1 cellular context compared by ENCODE assay signal in genomic region chr13:41053384-41053826, GRCh38.
A peak's percentile ranks its signal among the peaks of the same experiment; 100 is the strongest.
TF ChIP-seq lines count a peak whose summit lies in the region.

No MANE protein-coding gene starts in this region.

TF ChIP-seq in GM12878, 131 proteins besides CTCF, POLR2A, EP300 and RAD21 (continued from another document):
- TF ChIP-seq E2F4 (IDR thresholded peaks at IDR 0.05; ENCODE audit: low read depth, low read length) (no peak), CREB1 (IDR thresholded peaks at IDR 0.05; ENCODE audit: low read depth) (no peak), SREBF1 (IDR thresholded peaks at IDR 0.05; ENCODE audit: low read length) (no peak), NR2C1 (IDR thresholded peaks at IDR 0.05) (no peak), MEF2B (IDR thresholded peaks at IDR 0.05; ENCODE audit: partially characterized antibody, poor library complexity, severe bottlenecking) (peak; percentile 95), ZNF217 (IDR thresholded peaks at IDR 0.05) (no peak), EED (IDR thresholded peaks at IDR 0.05; ENCODE audit: low read depth) (no peak), PKNOX1 (IDR thresholded peaks at IDR 0.05) (peak; percentile 70), MLLT1 (IDR thresholded peaks at IDR 0.05) (peak; percentile 72; the same call in 1 of the 2 replicates), IRF4 (IDR thresholded peaks at IDR 0.05; ENCODE audit: low read depth, low read length) (no peak), ZNF274 (IDR thresholded peaks at IDR 0.05; ENCODE audit: insufficient read depth, insufficient read length) (no peak), RB1 (IDR thresholded peaks at IDR 0.05; ENCODE audit: borderline replicate concordance) (no peak), FOXM1 (IDR thresholded peaks at IDR 0.05; ENCODE audit: low read depth, low read length) (no peak), POLR2AphosphoS5 (IDR thresholded peaks at IDR 0.05; ENCODE audit: low read length) (no peak), SPI1 (IDR thresholded peaks at IDR 0.05; ENCODE audit: borderline replicate concordance, insufficient read depth, low read depth, low read length) (peak; percentile 93), CEBPB (IDR thresholded peaks at IDR 0.05; ENCODE audit: borderline replicate concordance in 1 of 2, low read depth in 2 of 2, low read length in 2 of 2) (no peak), MAX (IDR thresholded peaks at IDR 0.05; ENCODE audit: low read depth, low read length) (no peak), NFIC (IDR thresholded peaks at IDR 0.05; ENCODE audit: low read depth, low read length) (no peak)
- TF ChIP-seq, protein P1, sequence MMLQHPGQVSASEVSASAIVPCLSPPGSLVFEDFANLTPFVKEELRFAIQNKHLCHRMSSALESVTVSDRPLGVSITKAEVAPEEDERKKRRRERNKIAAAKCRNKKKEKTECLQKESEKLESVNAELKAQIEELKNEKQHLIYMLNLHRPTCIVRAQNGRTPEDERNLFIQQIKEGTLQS (IDR thresholded peaks at IDR 0.05; ENCODE audit: borderline replicate concordance, extremely low read depth, low read depth, low read length) = no peak
- TF ChIP-seq, protein P2, sequence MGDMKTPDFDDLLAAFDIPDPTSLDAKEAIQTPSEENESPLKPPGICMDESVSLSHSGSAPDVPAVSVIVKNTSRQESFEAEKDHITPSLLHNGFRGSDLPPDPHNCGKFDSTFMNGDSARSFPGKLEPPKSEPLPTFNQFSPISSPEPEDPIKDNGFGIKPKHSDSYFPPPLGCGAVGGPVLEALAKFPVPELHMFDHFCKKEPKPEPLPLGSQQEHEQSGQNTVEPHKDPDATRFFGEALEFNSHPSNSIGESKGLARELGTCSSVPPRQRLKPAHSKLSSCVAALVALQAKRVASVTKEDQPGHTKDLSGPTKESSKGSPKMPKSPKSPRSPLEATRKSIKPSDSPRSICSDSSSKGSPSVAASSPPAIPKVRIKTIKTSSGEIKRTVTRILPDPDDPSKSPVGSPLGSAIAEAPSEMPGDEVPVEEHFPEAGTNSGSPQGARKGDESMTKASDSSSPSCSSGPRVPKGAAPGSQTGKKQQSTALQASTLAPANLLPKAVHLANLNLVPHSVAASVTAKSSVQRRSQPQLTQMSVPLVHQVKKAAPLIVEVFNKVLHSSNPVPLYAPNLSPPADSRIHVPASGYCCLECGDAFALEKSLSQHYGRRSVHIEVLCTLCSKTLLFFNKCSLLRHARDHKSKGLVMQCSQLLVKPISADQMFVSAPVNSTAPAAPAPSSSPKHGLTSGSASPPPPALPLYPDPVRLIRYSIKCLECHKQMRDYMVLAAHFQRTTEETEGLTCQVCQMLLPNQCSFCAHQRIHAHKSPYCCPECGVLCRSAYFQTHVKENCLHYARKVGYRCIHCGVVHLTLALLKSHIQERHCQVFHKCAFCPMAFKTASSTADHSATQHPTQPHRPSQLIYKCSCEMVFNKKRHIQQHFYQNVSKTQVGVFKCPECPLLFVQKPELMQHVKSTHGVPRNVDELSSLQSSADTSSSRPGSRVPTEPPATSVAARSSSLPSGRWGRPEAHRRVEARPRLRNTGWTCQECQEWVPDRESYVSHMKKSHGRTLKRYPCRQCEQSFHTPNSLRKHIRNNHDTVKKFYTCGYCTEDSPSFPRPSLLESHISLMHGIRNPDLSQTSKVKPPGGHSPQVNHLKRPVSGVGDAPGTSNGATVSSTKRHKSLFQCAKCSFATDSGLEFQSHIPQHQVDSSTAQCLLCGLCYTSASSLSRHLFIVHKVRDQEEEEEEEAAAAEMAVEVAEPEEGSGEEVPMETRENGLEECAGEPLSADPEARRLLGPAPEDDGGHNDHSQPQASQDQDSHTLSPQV (IDR thresholded peaks at IDR 0.05) = no peak
- TF ChIP-seq, protein P3, sequence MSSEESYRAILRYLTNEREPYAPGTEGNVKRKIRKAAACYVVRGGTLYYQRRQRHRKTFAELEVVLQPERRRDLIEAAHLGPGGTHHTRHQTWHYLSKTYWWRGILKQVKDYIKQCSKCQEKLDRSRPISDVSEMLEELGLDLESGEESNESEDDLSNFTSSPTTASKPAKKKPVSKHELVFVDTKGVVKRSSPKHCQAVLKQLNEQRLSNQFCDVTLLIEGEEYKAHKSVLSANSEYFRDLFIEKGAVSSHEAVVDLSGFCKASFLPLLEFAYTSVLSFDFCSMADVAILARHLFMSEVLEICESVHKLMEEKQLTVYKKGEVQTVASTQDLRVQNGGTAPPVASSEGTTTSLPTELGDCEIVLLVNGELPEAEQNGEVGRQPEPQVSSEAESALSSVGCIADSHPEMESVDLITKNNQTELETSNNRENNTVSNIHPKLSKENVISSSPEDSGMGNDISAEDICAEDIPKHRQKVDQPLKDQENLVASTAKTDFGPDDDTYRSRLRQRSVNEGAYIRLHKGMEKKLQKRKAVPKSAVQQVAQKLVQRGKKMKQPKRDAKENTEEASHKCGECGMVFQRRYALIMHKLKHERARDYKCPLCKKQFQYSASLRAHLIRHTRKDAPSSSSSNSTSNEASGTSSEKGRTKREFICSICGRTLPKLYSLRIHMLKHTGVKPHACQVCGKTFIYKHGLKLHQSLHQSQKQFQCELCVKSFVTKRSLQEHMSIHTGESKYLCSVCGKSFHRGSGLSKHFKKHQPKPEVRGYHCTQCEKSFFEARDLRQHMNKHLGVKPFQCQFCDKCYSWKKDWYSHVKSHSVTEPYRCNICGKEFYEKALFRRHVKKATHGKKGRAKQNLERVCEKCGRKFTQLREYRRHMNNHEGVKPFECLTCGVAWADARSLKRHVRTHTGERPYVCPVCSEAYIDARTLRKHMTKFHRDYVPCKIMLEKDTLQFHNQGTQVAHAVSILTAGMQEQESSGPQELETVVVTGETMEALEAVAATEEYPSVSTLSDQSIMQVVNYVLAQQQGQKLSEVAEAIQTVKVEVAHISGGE (CRISPR knock-in tag; IDR thresholded peaks at IDR 0.05) = no peak
- TF ChIP-seq, protein P4, sequence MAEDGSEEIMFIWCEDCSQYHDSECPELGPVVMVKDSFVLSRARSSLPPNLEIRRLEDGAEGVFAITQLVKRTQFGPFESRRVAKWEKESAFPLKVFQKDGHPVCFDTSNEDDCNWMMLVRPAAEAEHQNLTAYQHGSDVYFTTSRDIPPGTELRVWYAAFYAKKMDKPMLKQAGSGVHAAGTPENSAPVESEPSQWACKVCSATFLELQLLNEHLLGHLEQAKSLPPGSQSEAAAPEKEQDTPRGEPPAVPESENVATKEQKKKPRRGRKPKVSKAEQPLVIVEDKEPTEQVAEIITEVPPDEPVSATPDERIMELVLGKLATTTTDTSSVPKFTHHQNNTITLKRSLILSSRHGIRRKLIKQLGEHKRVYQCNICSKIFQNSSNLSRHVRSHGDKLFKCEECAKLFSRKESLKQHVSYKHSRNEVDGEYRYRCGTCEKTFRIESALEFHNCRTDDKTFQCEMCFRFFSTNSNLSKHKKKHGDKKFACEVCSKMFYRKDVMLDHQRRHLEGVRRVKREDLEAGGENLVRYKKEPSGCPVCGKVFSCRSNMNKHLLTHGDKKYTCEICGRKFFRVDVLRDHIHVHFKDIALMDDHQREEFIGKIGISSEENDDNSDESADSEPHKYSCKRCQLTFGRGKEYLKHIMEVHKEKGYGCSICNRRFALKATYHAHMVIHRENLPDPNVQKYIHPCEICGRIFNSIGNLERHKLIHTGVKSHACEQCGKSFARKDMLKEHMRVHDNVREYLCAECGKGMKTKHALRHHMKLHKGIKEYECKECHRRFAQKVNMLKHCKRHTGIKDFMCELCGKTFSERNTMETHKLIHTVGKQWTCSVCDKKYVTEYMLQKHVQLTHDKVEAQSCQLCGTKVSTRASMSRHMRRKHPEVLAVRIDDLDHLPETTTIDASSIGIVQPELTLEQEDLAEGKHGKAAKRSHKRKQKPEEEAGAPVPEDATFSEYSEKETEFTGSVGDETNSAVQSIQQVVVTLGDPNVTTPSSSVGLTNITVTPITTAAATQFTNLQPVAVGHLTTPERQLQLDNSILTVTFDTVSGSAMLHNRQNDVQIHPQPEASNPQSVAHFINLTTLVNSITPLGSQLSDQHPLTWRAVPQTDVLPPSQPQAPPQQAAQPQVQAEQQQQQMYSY (CRISPR knock-in tag; IDR thresholded peaks at IDR 0.05) = no peak
- TF ChIP-seq, protein P5, sequence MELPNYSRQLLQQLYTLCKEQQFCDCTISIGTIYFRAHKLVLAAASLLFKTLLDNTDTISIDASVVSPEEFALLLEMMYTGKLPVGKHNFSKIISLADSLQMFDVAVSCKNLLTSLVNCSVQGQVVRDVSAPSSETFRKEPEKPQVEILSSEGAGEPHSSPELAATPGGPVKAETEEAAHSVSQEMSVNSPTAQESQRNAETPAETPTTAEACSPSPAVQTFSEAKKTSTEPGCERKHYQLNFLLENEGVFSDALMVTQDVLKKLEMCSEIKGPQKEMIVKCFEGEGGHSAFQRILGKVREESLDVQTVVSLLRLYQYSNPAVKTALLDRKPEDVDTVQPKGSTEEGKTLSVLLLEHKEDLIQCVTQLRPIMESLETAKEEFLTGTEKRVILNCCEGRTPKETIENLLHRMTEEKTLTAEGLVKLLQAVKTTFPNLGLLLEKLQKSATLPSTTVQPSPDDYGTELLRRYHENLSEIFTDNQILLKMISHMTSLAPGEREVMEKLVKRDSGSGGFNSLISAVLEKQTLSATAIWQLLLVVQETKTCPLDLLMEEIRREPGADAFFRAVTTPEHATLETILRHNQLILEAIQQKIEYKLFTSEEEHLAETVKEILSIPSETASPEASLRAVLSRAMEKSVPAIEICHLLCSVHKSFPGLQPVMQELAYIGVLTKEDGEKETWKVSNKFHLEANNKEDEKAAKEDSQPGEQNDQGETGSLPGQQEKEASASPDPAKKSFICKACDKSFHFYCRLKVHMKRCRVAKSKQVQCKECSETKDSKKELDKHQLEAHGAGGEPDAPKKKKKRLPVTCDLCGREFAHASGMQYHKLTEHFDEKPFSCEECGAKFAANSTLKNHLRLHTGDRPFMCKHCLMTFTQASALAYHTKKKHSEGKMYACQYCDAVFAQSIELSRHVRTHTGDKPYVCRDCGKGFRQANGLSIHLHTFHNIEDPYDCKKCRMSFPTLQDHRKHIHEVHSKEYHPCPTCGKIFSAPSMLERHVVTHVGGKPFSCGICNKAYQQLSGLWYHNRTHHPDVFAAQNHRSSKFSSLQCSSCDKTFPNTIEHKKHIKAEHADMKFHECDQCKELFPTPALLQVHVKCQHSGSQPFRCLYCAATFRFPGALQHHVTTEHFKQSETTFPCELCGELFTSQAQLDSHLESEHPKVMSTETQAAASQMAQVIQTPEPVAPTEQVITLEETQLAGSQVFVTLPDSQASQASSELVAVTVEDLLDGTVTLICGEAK (IDR thresholded peaks at IDR 0.05; ENCODE audit: borderline replicate concordance) = no peak
